1 cellular context compared by ENCODE assay signal in the genomic region with DNA sequence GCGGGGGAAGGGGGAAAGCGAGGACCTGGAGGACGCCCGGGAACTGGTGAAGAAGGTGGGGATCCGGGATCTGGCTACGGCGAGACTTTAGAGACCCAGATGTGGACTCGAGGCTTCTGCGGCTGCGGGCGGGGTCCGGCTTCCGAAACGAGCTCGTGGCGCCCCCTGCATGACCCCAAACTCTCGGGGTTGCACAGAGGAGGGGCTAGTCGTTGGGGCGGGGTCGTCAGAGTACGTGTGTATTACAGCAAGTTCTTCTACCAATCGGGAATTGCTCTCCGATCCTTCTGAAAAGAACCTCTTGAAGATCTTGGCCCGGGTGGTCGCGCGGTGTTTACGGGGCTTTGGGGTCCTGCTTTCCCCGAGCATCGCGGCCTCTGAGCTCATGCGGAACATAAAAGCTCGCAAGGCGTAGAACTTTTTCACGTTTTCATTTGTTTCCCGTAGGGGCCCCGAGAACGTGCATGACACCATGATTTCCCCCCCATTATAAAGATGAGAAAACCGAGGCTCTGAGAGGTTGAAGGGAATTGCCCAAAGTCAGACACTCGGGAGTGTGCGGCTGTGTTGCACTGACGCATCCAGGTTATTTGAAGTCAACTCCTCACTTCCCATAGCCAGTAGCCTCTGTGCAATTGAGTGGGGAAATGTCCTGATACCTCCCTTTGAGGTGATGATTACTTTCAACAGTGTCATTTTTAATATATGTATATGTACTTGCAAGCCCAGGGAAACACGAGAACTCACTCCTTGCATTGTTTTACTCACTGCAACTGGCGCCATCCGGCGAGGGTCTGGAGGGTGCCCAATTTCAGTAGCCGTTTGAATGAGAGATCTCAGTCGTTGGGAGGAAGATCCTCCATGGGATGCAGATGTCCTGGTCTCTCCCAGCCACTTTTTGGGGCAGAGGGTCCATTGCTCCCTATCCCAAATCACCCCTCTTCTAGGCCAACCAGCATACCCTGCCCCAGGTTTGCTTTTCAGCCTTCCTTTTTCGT.
TF ChIP-seq lines count a peak whose summit lies in the region.

A gene (minus strand): TSS at position 149 of the 998 bp plus-strand sequence. CDS start 512 bp downstream, outside the sequence.

TF ChIP-seq in SK-N-SH, 30 proteins besides CTCF, POLR2A, EP300 and RAD21 (continued from another document):
- TF ChIP-seq, protein P1, sequence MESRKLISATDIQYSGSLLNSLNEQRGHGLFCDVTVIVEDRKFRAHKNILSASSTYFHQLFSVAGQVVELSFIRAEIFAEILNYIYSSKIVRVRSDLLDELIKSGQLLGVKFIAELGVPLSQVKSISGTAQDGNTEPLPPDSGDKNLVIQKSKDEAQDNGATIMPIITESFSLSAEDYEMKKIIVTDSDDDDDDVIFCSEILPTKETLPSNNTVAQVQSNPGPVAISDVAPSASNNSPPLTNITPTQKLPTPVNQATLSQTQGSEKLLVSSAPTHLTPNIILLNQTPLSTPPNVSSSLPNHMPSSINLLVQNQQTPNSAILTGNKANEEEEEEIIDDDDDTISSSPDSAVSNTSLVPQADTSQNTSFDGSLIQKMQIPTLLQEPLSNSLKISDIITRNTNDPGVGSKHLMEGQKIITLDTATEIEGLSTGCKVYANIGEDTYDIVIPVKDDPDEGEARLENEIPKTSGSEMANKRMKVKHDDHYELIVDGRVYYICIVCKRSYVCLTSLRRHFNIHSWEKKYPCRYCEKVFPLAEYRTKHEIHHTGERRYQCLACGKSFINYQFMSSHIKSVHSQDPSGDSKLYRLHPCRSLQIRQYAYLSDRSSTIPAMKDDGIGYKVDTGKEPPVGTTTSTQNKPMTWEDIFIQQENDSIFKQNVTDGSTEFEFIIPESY (IDR thresholded peaks at IDR 0.05; ENCODE audit: borderline replicate concordance, low read depth), result no peak
- TF ChIP-seq, protein P2, sequence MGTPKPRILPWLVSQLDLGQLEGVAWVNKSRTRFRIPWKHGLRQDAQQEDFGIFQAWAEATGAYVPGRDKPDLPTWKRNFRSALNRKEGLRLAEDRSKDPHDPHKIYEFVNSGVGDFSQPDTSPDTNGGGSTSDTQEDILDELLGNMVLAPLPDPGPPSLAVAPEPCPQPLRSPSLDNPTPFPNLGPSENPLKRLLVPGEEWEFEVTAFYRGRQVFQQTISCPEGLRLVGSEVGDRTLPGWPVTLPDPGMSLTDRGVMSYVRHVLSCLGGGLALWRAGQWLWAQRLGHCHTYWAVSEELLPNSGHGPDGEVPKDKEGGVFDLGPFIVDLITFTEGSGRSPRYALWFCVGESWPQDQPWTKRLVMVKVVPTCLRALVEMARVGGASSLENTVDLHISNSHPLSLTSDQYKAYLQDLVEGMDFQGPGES (IDR thresholded peaks at IDR 0.05; ENCODE audit: low read depth, low read length), result no peak
- no peak for TF ChIP-seq FOXJ3 (CRISPR knock-in tag; IDR thresholded peaks at IDR 0.05)
- TF ChIP-seq FOSL2 (IDR thresholded peaks at IDR 0.05; ENCODE audit: borderline replicate concordance, low read depth), result no peak
- TF ChIP-seq GABPA (IDR thresholded peaks at IDR 0.05; ENCODE audit: low read depth), result no peak
